8 cellular contexts compared by ENCODE assay signal in the genomic region with DNA sequence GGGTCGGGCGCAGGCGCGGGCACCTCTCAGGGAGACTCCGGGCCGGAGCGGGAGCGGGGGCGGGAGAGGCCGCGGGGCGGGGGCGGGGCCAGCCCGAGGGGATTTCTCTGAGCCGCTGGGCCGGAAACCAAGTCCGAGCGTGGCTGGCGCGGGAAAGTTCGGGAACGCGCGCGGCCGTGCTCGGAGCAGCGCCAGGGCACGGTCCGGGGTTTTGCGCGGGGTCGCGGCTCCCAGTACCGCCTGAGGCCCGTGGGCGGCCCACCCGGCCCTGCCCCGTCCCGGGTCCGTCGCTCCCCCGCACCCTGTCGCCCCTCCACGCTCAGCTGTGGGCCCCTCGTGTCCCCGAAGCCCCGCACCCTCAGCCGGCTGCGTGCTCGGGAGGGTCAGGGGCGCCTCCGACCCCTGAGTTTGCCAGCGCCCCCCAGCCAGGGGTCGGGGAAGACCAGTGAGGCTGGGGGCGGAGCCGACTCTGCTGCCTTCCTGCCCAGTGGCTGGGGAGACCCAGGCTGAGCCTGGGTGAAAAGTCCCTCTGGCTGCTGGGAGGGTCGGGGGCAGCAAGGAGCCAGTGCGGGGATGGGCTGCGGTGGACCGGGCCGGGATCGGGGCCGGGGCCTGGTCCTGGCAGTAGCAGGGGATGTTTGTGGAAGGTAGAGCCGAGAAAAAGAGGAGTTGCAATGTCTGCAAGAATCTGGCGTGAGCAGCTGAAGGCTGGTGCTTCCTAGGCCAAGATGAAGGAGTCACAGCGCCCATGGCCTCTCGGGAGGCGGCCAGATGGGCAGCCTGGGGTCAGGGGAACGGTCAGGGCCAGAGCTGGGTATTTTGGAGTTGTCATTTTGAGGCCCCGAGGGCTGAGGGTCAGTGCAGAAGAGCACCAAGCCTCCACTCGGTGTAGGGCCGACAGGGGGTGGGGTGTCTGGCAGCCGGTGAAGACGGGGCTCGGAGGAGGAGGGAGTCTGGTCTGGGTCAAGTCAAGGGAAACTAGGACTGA. TPM values are rescaled to one million over a fixed set of nuclear protein-coding genes. Genes with fewer than 3 reads are reported as not detected.
A peak's percentile ranks its signal among the peaks of the same experiment; 100 is the strongest.
DNase-seq lines count a peak whose midpoint lies in the region; ATAC-seq and TF ChIP-seq lines count a peak whose summit lies in the region.

No MANE protein-coding gene starts in this region.

- peak overlapping the region; percentile 84 to 94 (median 86) for H3K4me3 Mint-ChIP-seq in CD8-positive, alpha-beta memory T cell

- TF ChIP-seq CTCF in suprapubic skin (IDR thresholded peaks at IDR 0.05) = no peak

- POLR2A ChIA-PET in CD8-positive, alpha-beta memory T cell (lab: Charles Lee) = interaction anchor here (0.6 to 1.7 kb wide), 6 partner anchors 15 to 354 kb away, joined by 3 to 10 read pairs (median 4); a partner anchor contains a TSS

- H3K4me1 Mint-ChIP-seq in CD8-positive, alpha-beta memory T cell = peaks cover 21 to 63% (median 25%) of the 10 kb centered on the region in 3 donors

- H3K9me3 ChIP-seq in CD8-positive, alpha-beta memory T cell (ENCODE audit: low read length) = no peaks in the 10 kb centered on the region
- H3K9me3 ChIP-seq in suprapubic skin = no peaks in the 10 kb centered on the region

- no peaks in the 10 kb centered on the region for H3K9me3 Mint-ChIP-seq in CD8-positive, alpha-beta memory T cell

- H3K27ac ChIP-seq in CD8-positive, alpha-beta memory T cell (ENCODE audit: low read depth, low read length) = peak overlapping the region; percentile 79
- H3K27ac ChIP-seq in suprapubic skin = peak overlapping the region; percentile 85

- in situ Hi-C loops in GM18951 (cut with MboI; ENCODE audit: low sequenced_read_pairs, unreplicated experiment) = no loop called here

- no peaks in the 10 kb centered on the region for H3K36me3 ChIP-seq in CD8-positive, alpha-beta memory T cell (ENCODE audit: insufficient read depth, low read length)
- no peaks in the 10 kb centered on the region for H3K36me3 ChIP-seq in suprapubic skin

- TF ChIP-seq POLR2A in GM18951 (IDR thresholded peaks at IDR 0.05; ENCODE audit: extremely low read depth, insufficient read depth, insufficient read length) (peak; percentile 35), suprapubic skin (IDR thresholded peaks at IDR 0.05) (no peak)

- peak in 3 of 5 donors; percentile 61 to 78 (median 77) for DNase-seq in CD8-positive, alpha-beta memory T cell
- DNase-seq in T-helper 2 cell = peak in 3 of 5 experiments; percentile 40 to 75 (median 72)
- peak; percentile 45 for DNase-seq in dermis blood vessel endothelial cell
- DNase-seq in lung microvascular endothelial cell (ENCODE audit: low read depth in 2 of 2) = peak; percentile 29 to 46
- no peak for DNase-seq in suprapubic skin (ENCODE audit: low spot score in 2 of 2)
- no peak for DNase-seq in mucosa of gallbladder (ENCODE audit: low spot score)

- H3K4me1 ChIP-seq in CD8-positive, alpha-beta memory T cell (ENCODE audit: insufficient read depth, low read length) = peaks cover 34% of the 10 kb centered on the region
- H3K4me1 ChIP-seq in suprapubic skin = peaks cover 37% of the 10 kb centered on the region

- H3K27me3 ChIP-seq in CD8-positive, alpha-beta memory T cell (ENCODE audit: insufficient read depth, low read length, poor library complexity, severe bottlenecking) = no peaks in the 10 kb centered on the region
- no peaks in the 10 kb centered on the region for H3K27me3 ChIP-seq in suprapubic skin

- CTCF ChIA-PET in CD8-positive, alpha-beta memory T cell (lab: Charles Lee) = interaction anchor here (1.0 to 3.8 kb wide), 7 partner anchors 15 to 148 kb away, joined by 3 to 18 read pairs (median 4); a partner anchor contains a TSS

- peak overlapping the region; percentile 66 for H3K4me3 ChIP-seq in CD8-positive, alpha-beta memory T cell (ENCODE audit: low read length)
- H3K4me3 ChIP-seq in suprapubic skin = peak overlapping the region; percentile 98

- peak; percentile 44 for ATAC-seq in HG03135 (IDR thresholded peaks at IDR 0.05; ENCODE audit: unreplicated experiment)

- H3K27ac Mint-ChIP-seq in CD8-positive, alpha-beta memory T cell = peak overlapping the region; percentile 83 to 99 (median 95)

- WGBS in suprapubic skin = 9% methylated on average over 14 of the region's 76 CpGs

- H3K36me3 Mint-ChIP-seq in CD8-positive, alpha-beta memory T cell = peaks cover 0 to 17% (median 0%) of the 10 kb centered on the region in 3 donors

- no peak for TF ChIP-seq EP300 in suprapubic skin (IDR thresholded peaks at IDR 0.05)

- no peaks in the 10 kb centered on the region for H3K27me3 Mint-ChIP-seq in CD8-positive, alpha-beta memory T cell

RNA-seq across cellular contexts. Expression of a gene that starts 0.6 kb away (rescaled TPM):
- 10 to 100 TPM; 53.2 to 60.5 TPM for total RNA-seq in CD8-positive, alpha-beta memory T cell
- polyA plus RNA-seq in CD8-positive, alpha-beta memory T cell = 23.1 TPM
- total RNA-seq in dermis blood vessel endothelial cell (20.6 and 24.2 TPM in 2 replicates), lung microvascular endothelial cell (10.9 and 14.7 TPM in 2 replicates), suprapubic skin (10 to 100 TPM in 2 of 4 donors, 1 to 10 TPM in 2; 8.6 to 16.1 (median 10.5) TPM), mucosa of gallbladder (19.6 TPM)

RNA-seq across cellular contexts. Expression of a gene that starts 20.8 kb away (rescaled TPM):
- 100 to 1,000 TPM; 354 to 356 TPM for total RNA-seq in CD8-positive, alpha-beta memory T cell
- polyA plus RNA-seq in CD8-positive, alpha-beta memory T cell = 476 TPM
- 309 and 438 TPM in 2 replicates for total RNA-seq in dermis blood vessel endothelial cell
- 254 and 382 TPM in 2 replicates for total RNA-seq in lung microvascular endothelial cell
- total RNA-seq in suprapubic skin = 100 to 1,000 TPM; 236 to 328 (median 311) TPM
- total RNA-seq in mucosa of gallbladder = 342 TPM

RNA-seq across cellular contexts. Expression of a gene that starts 34.8 kb away (rescaled TPM):
- total RNA-seq in CD8-positive, alpha-beta memory T cell = 10 to 100 TPM; 12.2 to 12.9 TPM
- polyA plus RNA-seq in CD8-positive, alpha-beta memory T cell = not detected
- total RNA-seq in dermis blood vessel endothelial cell (2.0 and 5.1 TPM in 2 replicates), lung microvascular endothelial cell (0.65 and 2.0 TPM in 2 replicates), suprapubic skin (1 to 10 TPM; 1.3 to 3.9 (median 1.8) TPM), mucosa of gallbladder (38.6 TPM)

RNA-seq across cellular contexts. Expression of a gene that starts 37.7 kb away (rescaled TPM):
- 100 to 1,000 TPM; 108 to 110 TPM for total RNA-seq in CD8-positive, alpha-beta memory T cell
- 100.0 TPM for polyA plus RNA-seq in CD8-positive, alpha-beta memory T cell
- total RNA-seq in dermis blood vessel endothelial cell (99.0 and 104 TPM in 2 replicates), lung microvascular endothelial cell (242 and 316 TPM in 2 replicates), suprapubic skin (10 to 100 TPM; 41.9 to 64.2 (median 46.6) TPM), mucosa of gallbladder (150 TPM)

RNA-seq across cellular contexts. Expression of a gene that starts 44.6 kb away (rescaled TPM):
- 1 to 10 TPM; 3.2 TPM for total RNA-seq in CD8-positive, alpha-beta memory T cell
- 0.39 TPM for polyA plus RNA-seq in CD8-positive, alpha-beta memory T cell
- total RNA-seq in dermis blood vessel endothelial cell (1.0 TPM in 2 replicates), lung microvascular endothelial cell (0.44 and 1.4 TPM in 2 replicates), suprapubic skin (1 to 10 TPM; 1.6 to 3.1 (median 2.2) TPM), mucosa of gallbladder (19.4 TPM)

Comparison
In these comparisons a context has a peak if more than half of its experiments do, and no peak if none do; other contexts are left out.
1. DNase-seq: peak in CD8-positive, alpha-beta memory T cell (3 of 5), T-helper 2 cell (3 of 5), dermis blood vessel endothelial cell (single experiment) and lung microvascular endothelial cell (2 of 2); none in suprapubic skin (0 of 2) and mucosa of gallbladder (single experiment).